19 cellular contexts compared by ENCODE assay signal in genomic region chr3:9784876-9785443, GRCh38. TPM values are rescaled to one million over a fixed set of nuclear protein-coding genes. Genes with fewer than 3 reads are reported as not detected.
A peak's percentile ranks its signal among the peaks of the same experiment; 100 is the strongest.
DNase-seq lines count a peak whose midpoint lies in the region; ATAC-seq, FAIRE-seq and TF ChIP-seq lines count a peak whose summit lies in the region.
"Had no signal": no experiment of that assay in that cellular context is flagged by ENCODE, and none has a peak within 500 bp of the region (broad histone marks: within the 10 kb centered on the region; RNA-seq: fewer than 3 reads in every experiment).

No MANE protein-coding gene starts in this region.

- CTCF ChIA-PET in K562 (lab: Yijun Ruan, JAX; ENCODE audit: low intra/inter-chr PET ratio) = interaction anchor here (0.6 to 1.1 kb wide), 2 partner anchors 36 to 497 kb away, joined by 3 read pairs; no protein-coding TSS in a partner anchor
- CTCF ChIA-PET in activated CD8-positive, alpha-beta T cell treated with anti-CD3 and anti-CD28 coated beads, Interleukin-2, amount 10 ng/mL, durations not matched to agents 7 days and 5 days (lab: Charles Lee) = interaction anchor here (0.8 to 1.0 kb wide), 2 partner anchors 22 to 58 kb away, joined by 3 to 4 read pairs; no protein-coding TSS in a partner anchor

- peaks cover 74% of the 10 kb centered on the region for H3K36me3 ChIP-seq in K562 (ENCODE audit: control insufficient read depth, insufficient read depth, low read length)

- no TSS peak for BruUV-seq in K562 (replicated peaks; lab: Mats Ljungman, UMichigan)

- H3K9me3 ChIP-seq in K562 (replicated peaks; ENCODE audit: control insufficient read depth, insufficient read depth, low read depth, low read length) = no peaks in the 10 kb centered on the region
- H3K9me3 ChIP-seq: Peyer's patch had no signal

- H3K79me2 ChIP-seq in K562 (ENCODE audit: control insufficient read depth, insufficient read depth, low read length) = no peaks in the 10 kb centered on the region

- no peak for FAIRE-seq in K562 (lab: Jason Lieb, UNC)
- FAIRE-seq: GM19239, H1 had no signal

- peaks cover 74% of the 10 kb centered on the region for H3K36me3 Mint-ChIP-seq in activated CD8-positive, alpha-beta T cell treated with anti-CD3 and anti-CD28 coated beads, Interleukin-2, amount 10 ng/mL, durations not matched to agents 7 days and 5 days (ENCODE audit: low read depth)

- no peaks in the 10 kb centered on the region for H3K27me3 Mint-ChIP-seq in activated CD8-positive, alpha-beta T cell treated with anti-CD3 and anti-CD28 coated beads, Interleukin-2, amount 10 ng/mL, durations not matched to agents 7 days and 5 days (ENCODE audit: low read depth)

- peaks cover 51% of the 10 kb centered on the region for H3K4me1 Mint-ChIP-seq in activated CD8-positive, alpha-beta T cell treated with anti-CD3 and anti-CD28 coated beads, Interleukin-2, amount 10 ng/mL, durations not matched to agents 7 days and 5 days (ENCODE audit: low read depth)

- no peaks in the 10 kb centered on the region for H3K27me3 ChIP-seq in HL-60 (ENCODE audit: insufficient read depth, poor library complexity, severe bottlenecking)
- H3K27me3 ChIP-seq in K562 (ENCODE audit: control insufficient read depth in 2 of 2, insufficient read depth in 2 of 2, low read length in 2 of 2) = no peaks in the 10 kb centered on the region
- H3K27me3 ChIP-seq: Peyer's patch had no signal

- WGBS in K562 (ENCODE audit: insufficient coverage, low coverage, missing lambda C conversion rate) = 91% methylated on average over 4 of the region's 4 CpGs

- H2AFZ ChIP-seq in K562 (ENCODE audit: low read depth, low read length) = no peak overlapping the region

- TF ChIP-seq CTCF in HL-60 (IDR thresholded peaks at IDR 0.05; ENCODE audit: insufficient read depth, low read length) (no peak), K562 (IDR thresholded peaks at IDR 0.05 in 2 of 3, conservative IDR thresholded peaks at IDR 0.05 in 1 of 3; ENCODE audit: insufficient read depth in 2 of 3, low read depth in 1 of 3, low read length in 3 of 3) (no peak)

- no peaks in the 10 kb centered on the region for H4K20me1 ChIP-seq in K562 (replicated peaks; ENCODE audit: control insufficient read depth, insufficient read depth, low read length)

- TF ChIP-seq POLR2A in K562 (conservative IDR thresholded peaks at IDR 0.05) = no peak

- in situ Hi-C loops in K562 (cut with MboI) = no loop called here

- no peak overlapping the region for H3K4me3 Mint-ChIP-seq in activated CD8-positive, alpha-beta T cell treated with anti-CD3 and anti-CD28 coated beads, Interleukin-2, amount 10 ng/mL, durations not matched to agents 7 days and 5 days

- ATAC-seq in K562 = no peak
- ATAC-seq in activated CD8-positive, alpha-beta T cell treated with anti-CD3 and anti-CD28 coated beads, Interleukin-2, amount 10 ng/mL, durations not matched to agents 7 days and 5 days = no peak

- H3K4me2 ChIP-seq in K562 (ENCODE audit: insufficient read depth, low read length) = no peak overlapping the region
- H3K4me2 ChIP-seq: KMS-11 had no signal

- no peak for TF ChIP-seq RAD21 in K562 (CRISPR knock-in tag; conservative IDR thresholded peaks at IDR 0.05 in 1 of 2, IDR thresholded peaks at IDR 0.05 in 1 of 2)

- no peaks in the 10 kb centered on the region for H3K9me1 ChIP-seq in K562 (ENCODE audit: control insufficient read depth, insufficient read depth, low read length)

- POLR2A ChIA-PET in K562 (lab: Yijun Ruan, JAX) = interaction anchor here (0.7 to 2.0 kb wide), 4 partner anchors 7 to 29 kb away, joined by 3 to 12 read pairs (median 4); no protein-coding TSS in a partner anchor
- POLR2A ChIA-PET in activated CD8-positive, alpha-beta T cell treated with anti-CD3 and anti-CD28 coated beads, Interleukin-2, amount 10 ng/mL, durations not matched to agents 7 days and 5 days (lab: Charles Lee) = interaction anchor here (1.0 kb wide), 1 partner anchor 9 kb away, joined by 3 read pairs; no protein-coding TSS in a partner anchor

- intact Hi-C loops in K562 (cut with micrococcal nuclease) = loop anchor here (5.0 kb wide), 1 partner anchor 147 kb away; the partner anchor contains the start of gene CRELD1

- H3K27ac ChIP-seq in HL-60 (replicated peaks) (0 out of 2 replicates have a peak overlapping the region, but pooled peaks have one; percentile 7), K562 (ENCODE audit: extremely low read depth, low read depth, low read length) (peak overlapping the region; percentile 0; the same call in 1 of the 3 replicates)
- H3K27ac ChIP-seq: KMS-11, Peyer's patch had no signal

- H3K4me1 ChIP-seq in K562 (replicated peaks in 1 of 2; ENCODE audit: control insufficient read depth in 2 of 2, insufficient read depth in 2 of 2, low read length in 2 of 2) = peaks cover 39 to 44% of the 10 kb centered on the region in 2 experiments

- H3K4me3 ChIP-seq in HL-60 (replicated peaks; ENCODE audit: insufficient read depth, low read length) = no peak overlapping the region
- no peak overlapping the region for H3K4me3 ChIP-seq in K562
- H3K4me3 ChIP-seq: Peyer's patch had no signal

- peak overlapping the region; percentile 1 to 57; a peak in 1 of 4 replicates for H3K9ac ChIP-seq in K562 (ENCODE audit: insufficient read depth in 1 of 2, low read depth in 2 of 2, low read length in 2 of 2)
- H3K9ac ChIP-seq: KMS-11 had no signal

- no peak for DNase-seq in HL-60 (ENCODE audit: low read depth in 1 of 2, low spot score in 1 of 2)
- DNase-seq in NCI-H2227 treated with DMSO at 0.1 percent for 48 hours (lab: John Stamatoyannopoulos, UW) = peak; percentile 4
- DNase-seq in K562 (ENCODE audit: extremely low read depth in 1 of 4, low spot score in 3 of 4) = no peak
- DNase-seq in iris pigment epithelial cell (ENCODE audit: low read depth) = peak; percentile 54
- DNase-seq in GF-D8 (lab: John Stamatoyannopoulos, UW) = no peak
- DNase-seq in activated CD8-positive, alpha-beta T cell treated with anti-CD3 and anti-CD28 coated beads, Interleukin-2, amount 10 ng/mL, durations not matched to agents 7 days and 5 days = no peak
- DNase-seq in dedifferentiated amniotic fluid mesenchymal stem cell (ENCODE audit: extremely low spot score) = no peak
- DNase-seq: COR-L47, DMS153, NCI-H1048, NCI-H146, NCI-H2081, NCI-H510A treated with DMSO at 0.1 percent for 48 hours, NCI-H82, Peyer's patch, SHP77 treated with DMSO at 0.1 percent for 48 hours had no signal

- H3K27ac Mint-ChIP-seq in activated CD8-positive, alpha-beta T cell treated with anti-CD3 and anti-CD28 coated beads, Interleukin-2, amount 10 ng/mL, durations not matched to agents 7 days and 5 days = no peak overlapping the region

- no peak for TF ChIP-seq EP300 in K562 (IDR thresholded peaks at IDR 0.05; ENCODE audit: low read length)

- no peaks in the 10 kb centered on the region for H3K9me3 Mint-ChIP-seq in activated CD8-positive, alpha-beta T cell treated with anti-CD3 and anti-CD28 coated beads, Interleukin-2, amount 10 ng/mL, durations not matched to agents 7 days and 5 days (ENCODE audit: insufficient read depth)

RNA-seq across cellular contexts. Expression of gene TADA3, which starts 7.3 kb away (rescaled TPM):
- total RNA-seq in K562 (2011; cell fraction: chromatin; rRNA removed; ENCODE audit: low replicate concordance) = 29.0 and 52.4 TPM in 2 replicates
- 42.1 and 48.7 TPM in 2 replicates for total RNA-seq in K562 (2011; cell fraction: nucleolus; rRNA removed)
- total RNA-seq in K562 (2011; cell fraction: nucleoplasm; rRNA removed) = 34.6 and 42.7 TPM in 2 replicates
- total RNA-seq in K562 (2014; rRNA removed) (110 and 136 TPM in 2 replicates), K562 (2014; rRNA removed; fragmentation: Illumina TruSeq; extraction: Trizol) (32.7 and 40.6 TPM in 2 replicates), K562 (2015; rRNA removed; fragmentation: Illumina TruSeq; extraction: Trizol) (74.5 and 74.8 TPM in 2 replicates), K562 (2021) (85.8 and 89.7 TPM in 2 replicates)
- polyA plus RNA-seq in K562 (2011; rRNA removed) (60.6 and 62.8 TPM in 2 replicates), K562 (2014; fragmentation: Illumina TruSeq; extraction: Trizol) (97.8 and 103 TPM in 2 replicates), K562 (2014; fragmentation: Nextera tagmentation; extraction: Ambion mirVana) (1 to 10 TPM; 4.1 to 6.3 TPM), K562 (2014; rRNA removed) (91.6 and 94.0 TPM in 2 replicates)
- 74.1 and 114 TPM in 2 replicates for polyA plus RNA-seq in K562 (2011; cell fraction: cytosol; rRNA removed)
- 61.6 and 83.0 TPM in 2 replicates for polyA plus RNA-seq in K562 (2011; cell fraction: nucleus; rRNA removed)
- polyA plus RNA-seq in K562 (2012) = 75.7 and 143 TPM in 2 replicates
- polyA minus RNA-seq in K562 (2011; rRNA and poly(A)+ RNA removed) = 29.9 and 37.5 TPM in 2 replicates
- 52.9 and 57.8 TPM in 2 replicates for polyA minus RNA-seq in K562 (2011; cell fraction: cytosol; rRNA and poly(A)+ RNA removed)
- polyA minus RNA-seq in K562 (2011; cell fraction: nucleus; rRNA and poly(A)+ RNA removed) = 19.1 and 22.5 TPM in 2 replicates
- total RNA-seq in activated CD8-positive, alpha-beta T cell treated with anti-CD3 and anti-CD28 coated beads, Interleukin-2, amount 10 ng/mL, durations not matched to agents 7 days and 5 days = 10 to 100 TPM; 83.2 to 85.6 TPM

RNA-seq across cellular contexts. Expression of gene ARPC4, which starts 7.9 kb away (rescaled TPM):
- total RNA-seq in K562 (2011; cell fraction: chromatin; rRNA removed; ENCODE audit: low replicate concordance) = 240 and 326 TPM in 2 replicates
- 165 and 200 TPM in 2 replicates for total RNA-seq in K562 (2011; cell fraction: nucleolus; rRNA removed)
- total RNA-seq in K562 (2011; cell fraction: nucleoplasm; rRNA removed) = 225 and 232 TPM in 2 replicates
- total RNA-seq in K562 (2014; rRNA removed) (138 and 139 TPM in 2 replicates), K562 (2014; rRNA removed; fragmentation: Illumina TruSeq; extraction: Trizol) (132 and 143 TPM in 2 replicates), K562 (2015; rRNA removed; fragmentation: Illumina TruSeq; extraction: Trizol) (118 and 131 TPM in 2 replicates), K562 (2021) (153 and 154 TPM in 2 replicates)
- polyA plus RNA-seq in K562 (2011; rRNA removed) (60.3 and 106 TPM in 2 replicates), K562 (2014; fragmentation: Illumina TruSeq; extraction: Trizol) (119 and 128 TPM in 2 replicates), K562 (2014; fragmentation: Nextera tagmentation; extraction: Ambion mirVana) (10 to 100 TPM; 20.1 to 28.1 TPM), K562 (2014; rRNA removed) (112 and 129 TPM in 2 replicates)
- 69.7 and 88.3 TPM in 2 replicates for polyA plus RNA-seq in K562 (2011; cell fraction: cytosol; rRNA removed)
- 76.1 and 100.0 TPM in 2 replicates for polyA plus RNA-seq in K562 (2011; cell fraction: nucleus; rRNA removed)
- 106 and 149 TPM in 2 replicates for polyA plus RNA-seq in K562 (2012)
- 147 and 187 TPM in 2 replicates for polyA minus RNA-seq in K562 (2011; rRNA and poly(A)+ RNA removed)
- 104 and 125 TPM in 2 replicates for polyA minus RNA-seq in K562 (2011; cell fraction: cytosol; rRNA and poly(A)+ RNA removed)
- 79.2 and 112 TPM in 2 replicates for polyA minus RNA-seq in K562 (2011; cell fraction: nucleus; rRNA and poly(A)+ RNA removed)
- total RNA-seq in activated CD8-positive, alpha-beta T cell treated with anti-CD3 and anti-CD28 coated beads, Interleukin-2, amount 10 ng/mL, durations not matched to agents 7 days and 5 days = 100 to 1,000 TPM; 317 to 321 TPM

RNA-seq across cellular contexts. Expression of gene CAMK1, which starts 15.2 kb away (rescaled TPM):
- 2.0 and 4.8 TPM in 2 replicates for total RNA-seq in K562 (2011; cell fraction: chromatin; rRNA removed; ENCODE audit: low replicate concordance)
- total RNA-seq in K562 (2011; cell fraction: nucleolus; rRNA removed) = 4.2 and 4.6 TPM in 2 replicates
- total RNA-seq in K562 (2011; cell fraction: nucleoplasm; rRNA removed) = 2.3 and 3.2 TPM in 2 replicates
- total RNA-seq in K562 (2014; rRNA removed) = 10.7 and 13.9 TPM in 2 replicates
- 4.4 and 4.7 TPM in 2 replicates for total RNA-seq in K562 (2014; rRNA removed; fragmentation: Illumina TruSeq; extraction: Trizol)
- total RNA-seq in K562 (2015; rRNA removed; fragmentation: Illumina TruSeq; extraction: Trizol) = 6.1 and 6.6 TPM in 2 replicates
- 5.2 and 6.2 TPM in 2 replicates for total RNA-seq in K562 (2021)
- 7.3 and 8.4 TPM in 2 replicates for polyA plus RNA-seq in K562 (2011; rRNA removed)
- 5.8 and 12.1 TPM in 2 replicates for polyA plus RNA-seq in K562 (2011; cell fraction: cytosol; rRNA removed)
- 6.0 and 9.9 TPM in 2 replicates for polyA plus RNA-seq in K562 (2011; cell fraction: nucleus; rRNA removed)
- polyA plus RNA-seq in K562 (2012) = 7.7 and 9.7 TPM in 2 replicates
- 6.0 and 6.2 TPM in 2 replicates for polyA plus RNA-seq in K562 (2014; fragmentation: Illumina TruSeq; extraction: Trizol)
- polyA plus RNA-seq in K562 (2014; fragmentation: Nextera tagmentation; extraction: Ambion mirVana) = under 1 TPM; 0.23 to 0.39 TPM
- polyA plus RNA-seq in K562 (2014; rRNA removed) = 7.7 and 10.6 TPM in 2 replicates
- 2.6 and 2.9 TPM in 2 replicates for polyA minus RNA-seq in K562 (2011; rRNA and poly(A)+ RNA removed)
- 3.1 and 3.6 TPM in 2 replicates for polyA minus RNA-seq in K562 (2011; cell fraction: cytosol; rRNA and poly(A)+ RNA removed)
- 1.3 and 2.4 TPM in 2 replicates for polyA minus RNA-seq in K562 (2011; cell fraction: nucleus; rRNA and poly(A)+ RNA removed)
- 10 to 100 TPM; 33.5 to 35.7 TPM for total RNA-seq in activated CD8-positive, alpha-beta T cell treated with anti-CD3 and anti-CD28 coated beads, Interleukin-2, amount 10 ng/mL, durations not matched to agents 7 days and 5 days

RNA-seq across cellular contexts. Expression of gene TTLL3, which starts 25.1 kb away (rescaled TPM):
- 652 and 1,082 TPM in 2 replicates for total RNA-seq in K562 (2011; cell fraction: chromatin; rRNA removed; ENCODE audit: low replicate concordance)
- total RNA-seq in K562 (2011; cell fraction: nucleolus; rRNA removed) = 407 and 449 TPM in 2 replicates
- 488 and 686 TPM in 2 replicates for total RNA-seq in K562 (2011; cell fraction: nucleoplasm; rRNA removed)
- 30.7 and 34.0 TPM in 2 replicates for total RNA-seq in K562 (2014; rRNA removed)
- 28.7 and 33.0 TPM in 2 replicates for total RNA-seq in K562 (2014; rRNA removed; fragmentation: Illumina TruSeq; extraction: Trizol)
- 31.6 and 33.2 TPM in 2 replicates for total RNA-seq in K562 (2015; rRNA removed; fragmentation: Illumina TruSeq; extraction: Trizol)
- total RNA-seq in K562 (2021) = 53.7 and 63.6 TPM in 2 replicates
- polyA plus RNA-seq in K562 (2011; rRNA removed) = 95.8 and 120 TPM in 2 replicates
- polyA plus RNA-seq in K562 (2011; cell fraction: cytosol; rRNA removed) = 71.0 and 73.2 TPM in 2 replicates
- 641 and 948 TPM in 2 replicates for polyA plus RNA-seq in K562 (2011; cell fraction: nucleus; rRNA removed)
- polyA plus RNA-seq in K562 (2012) = 65.7 and 182 TPM in 2 replicates
- 53.8 and 60.9 TPM in 2 replicates for polyA plus RNA-seq in K562 (2014; fragmentation: Illumina TruSeq; extraction: Trizol)
- polyA plus RNA-seq in K562 (2014; fragmentation: Nextera tagmentation; extraction: Ambion mirVana) = 10 to 100 TPM in 1 of 2 experiments, 1 to 10 TPM in 1; 8.9 to 11.6 TPM
- 72.7 and 106 TPM in 2 replicates for polyA plus RNA-seq in K562 (2014; rRNA removed)
- polyA minus RNA-seq in K562 (2011; rRNA and poly(A)+ RNA removed) = 99.7 and 103 TPM in 2 replicates
- 19.4 and 21.8 TPM in 2 replicates for polyA minus RNA-seq in K562 (2011; cell fraction: cytosol; rRNA and poly(A)+ RNA removed)
- polyA minus RNA-seq in K562 (2011; cell fraction: nucleus; rRNA and poly(A)+ RNA removed) = 133 and 150 TPM in 2 replicates
- total RNA-seq in activated CD8-positive, alpha-beta T cell treated with anti-CD3 and anti-CD28 coated beads, Interleukin-2, amount 10 ng/mL, durations not matched to agents 7 days and 5 days = 10 to 100 TPM; 53.7 to 55.2 TPM

RNA-seq across cellular contexts. Expression of gene OGG1, which starts 35.2 kb away (rescaled TPM):
- total RNA-seq in K562 (2011; cell fraction: chromatin; rRNA removed; ENCODE audit: low replicate concordance) = 74.9 and 150 TPM in 2 replicates
- 93.6 and 122 TPM in 2 replicates for total RNA-seq in K562 (2011; cell fraction: nucleolus; rRNA removed)
- total RNA-seq in K562 (2011; cell fraction: nucleoplasm; rRNA removed) = 99.4 and 140 TPM in 2 replicates
- 27.6 and 39.3 TPM in 2 replicates for total RNA-seq in K562 (2014; rRNA removed)
- total RNA-seq in K562 (2014; rRNA removed; fragmentation: Illumina TruSeq; extraction: Trizol) = 14.6 and 18.2 TPM in 2 replicates
- total RNA-seq in K562 (2015; rRNA removed; fragmentation: Illumina TruSeq; extraction: Trizol) = 26.4 and 27.5 TPM in 2 replicates
- 23.6 and 25.7 TPM in 2 replicates for total RNA-seq in K562 (2021)
- polyA plus RNA-seq in K562 (2011; rRNA removed) = 26.6 and 31.0 TPM in 2 replicates
- polyA plus RNA-seq in K562 (2011; cell fraction: cytosol; rRNA removed) = 27.6 and 51.7 TPM in 2 replicates
- 41.4 and 56.0 TPM in 2 replicates for polyA plus RNA-seq in K562 (2011; cell fraction: nucleus; rRNA removed)
- polyA plus RNA-seq in K562 (2012) = 23.4 and 31.1 TPM in 2 replicates
- 32.3 and 33.0 TPM in 2 replicates for polyA plus RNA-seq in K562 (2014; fragmentation: Illumina TruSeq; extraction: Trizol)
- polyA plus RNA-seq in K562 (2014; fragmentation: Nextera tagmentation; extraction: Ambion mirVana) = 10 to 100 TPM in 1 of 2 experiments, 1 to 10 TPM in 1; 6.6 to 12.0 TPM
- 24.4 and 26.5 TPM in 2 replicates for polyA plus RNA-seq in K562 (2014; rRNA removed)
- polyA minus RNA-seq in K562 (2011; rRNA and poly(A)+ RNA removed) = 38.9 and 47.9 TPM in 2 replicates
- 16.7 and 29.9 TPM in 2 replicates for polyA minus RNA-seq in K562 (2011; cell fraction: cytosol; rRNA and poly(A)+ RNA removed)
- 52.4 and 57.1 TPM in 2 replicates for polyA minus RNA-seq in K562 (2011; cell fraction: nucleus; rRNA and poly(A)+ RNA removed)
- 10 to 100 TPM; 36.9 to 37.7 TPM for total RNA-seq in activated CD8-positive, alpha-beta T cell treated with anti-CD3 and anti-CD28 coated beads, Interleukin-2, amount 10 ng/mL, durations not matched to agents 7 days and 5 days

Comparison
In these comparisons a context has a peak if more than half of its experiments do, and no peak if none do; other contexts are left out.
1. DNase-seq: peak in NCI-H2227 treated with DMSO at 0.1 percent for 48 hours (single experiment) and iris pigment epithelial cell (single experiment); none in HL-60 (0 of 2), K562 (0 of 4), GF-D8 (single experiment), activated CD8-positive, alpha-beta T cell treated with anti-CD3 and anti-CD28 coated beads, Interleukin-2, amount 10 ng/mL, durations not matched to agents 7 days and 5 days (single experiment) and dedifferentiated amniotic fluid mesenchymal stem cell (single experiment).